Comparison of ENCODE assay signal across 9 cellular contexts in the genomic region with DNA sequence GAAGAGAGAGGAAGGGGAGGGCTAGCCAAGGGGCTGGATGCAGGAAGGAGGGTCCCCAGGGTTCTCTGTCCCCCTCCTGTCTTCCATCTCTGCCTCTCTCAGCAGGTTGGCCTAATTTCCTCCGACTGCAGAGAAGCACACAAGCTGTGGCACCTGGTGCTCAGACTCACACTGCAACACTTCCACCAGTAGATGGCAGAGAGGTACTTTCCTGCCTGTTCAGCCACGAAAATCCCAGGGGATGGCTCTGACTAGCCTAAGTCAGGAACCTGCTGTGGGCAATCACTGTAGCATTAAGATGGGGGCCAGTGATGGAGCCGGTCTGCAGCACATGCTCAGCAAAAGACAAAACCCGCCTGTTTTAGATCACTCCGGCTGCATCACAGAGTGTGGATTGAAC. TPM values are rescaled to one million over a fixed set of nuclear protein-coding genes. Genes with fewer than 3 reads are reported as not detected.
DNase-seq lines count a peak whose midpoint lies in the region; ATAC-seq, FAIRE-seq and TF ChIP-seq lines count a peak whose summit lies in the region.
"Not testable (repeated sequence)": the region's sequence is repeated elsewhere in the genome, so short reads cannot be mapped to it uniquely, and the experiment has no call there.
"Had no signal": no experiment of that assay in that cellular context is flagged by ENCODE, and none has a peak within 500 bp of the region (broad histone marks: within the 10 kb centered on the region; RNA-seq: fewer than 3 reads in every experiment).

No MANE protein-coding gene starts in this region.

- intact Hi-C loops in IMR-90 (cut with micrococcal nuclease); endothelial cell of umbilical vein (cut with micrococcal nuclease); right lobe of liver (cut with DNase I): not testable (repeated sequence)

- TF ChIP-seq POLR2A in IMR-90 (IDR thresholded peaks at IDR 0.05; ENCODE audit: low read depth, low read length); endothelial cell of umbilical vein (IDR thresholded peaks at IDR 0.05; ENCODE audit: low read depth, low read length); right lobe of liver (IDR thresholded peaks at IDR 0.05): not testable (repeated sequence)

- FAIRE-seq in GM18507 (lab: Jason Lieb, UNC): peak; percentile 21
- FAIRE-seq in endothelial cell of umbilical vein (lab: Jason Lieb, UNC): peak; percentile 46
- FAIRE-seq in keratinocyte (lab: Jason Lieb, UNC): peak; percentile 80

- not testable (repeated sequence) for H3K79me2 ChIP-seq in endothelial cell of umbilical vein (ENCODE audit: control insufficient read depth, insufficient read depth, low read length); keratinocyte (ENCODE audit: control insufficient read depth, insufficient read depth, low read length)

- in situ Hi-C loops in IMR-90 (cut with MboI; ENCODE audit: low sequenced_read_pairs): not testable (repeated sequence)

- H3K9me3 ChIP-seq in IMR-90 (ENCODE audit: control insufficient read depth, insufficient read depth, low read length); endothelial cell of umbilical vein (replicated peaks; ENCODE audit: control insufficient read depth, insufficient read depth, low read length); keratinocyte (ENCODE audit: control insufficient read depth, low read depth, low read length); right lobe of liver: not testable (repeated sequence)

- H2BK120ac ChIP-seq in IMR-90 (ENCODE audit: low read depth, low read length): not testable (repeated sequence)

- H3K18ac ChIP-seq in IMR-90 (ENCODE audit: low read depth, low read length): not testable (repeated sequence)

- not testable (repeated sequence) for H4K20me1 ChIP-seq in IMR-90 (ENCODE audit: insufficient read depth, low read length); endothelial cell of umbilical vein (replicated peaks; ENCODE audit: control insufficient read depth, extremely low read depth, insufficient read depth, low read length); keratinocyte (ENCODE audit: control insufficient read depth, extremely low read depth, insufficient read depth, low read length)

- H2BK15ac ChIP-seq in IMR-90 (ENCODE audit: low read depth, low read length): not testable (repeated sequence)

- H4K5ac ChIP-seq in IMR-90 (ENCODE audit: low read depth, low read length): not testable (repeated sequence)

- DNase-seq in GM18507 (ENCODE audit: extremely low spot score, insufficient read length, low read depth); IMR-90; WTC11 (ENCODE audit: low spot score); endothelial cell of umbilical vein (ENCODE audit: low read depth, low spot score); keratinocyte (ENCODE audit: low read depth, low spot score); right lobe of liver: not testable (repeated sequence)

- dilution Hi-C loops in IMR-90 (cut with HindIII; ENCODE audit: low sequenced_read_pairs, unreplicated experiment); endothelial cell of umbilical vein (cut with MboI; ENCODE audit: extremely low pct_ligation_motif_present, low sequenced_read_pairs); keratinocyte (cut with MboI; ENCODE audit: extremely low pct_ligation_motif_present, low sequenced_read_pairs): not testable (repeated sequence)

- H3K9me1 ChIP-seq in IMR-90 (ENCODE audit: insufficient read depth, low read length); endothelial cell of umbilical vein (replicated peaks; ENCODE audit: control insufficient read depth, extremely low read depth, insufficient read depth, low read length); keratinocyte (ENCODE audit: control insufficient read depth, extremely low read depth, insufficient read depth, low read length): not testable (repeated sequence)

- peak; percentile 81 for ATAC-seq in IMR-90 (ENCODE audit: low read depth)
- ATAC-seq in WTC11: peak; percentile 97
- peak; percentile 70 to 84 (median 76) for ATAC-seq in right lobe of liver

- CTCF ChIA-PET in IMR-90 (lab: Yijun Ruan, JAX); WTC11 (lab: Charles Lee); endothelial cell of umbilical vein (lab: Charles Lee): not testable (repeated sequence)

- WGBS in IMR-90 (ENCODE audit: extremely low coverage in 2 of 2, insufficient read length in 1 of 2), 2 experiments: no CpG with 5 or more reads among the region's 5 CpGs
- no CpG with 5 or more reads among the region's 5 CpGs for WGBS in right lobe of liver (ENCODE audit: insufficient coverage, low coverage, low lambda C conversion rate, missing lambda C conversion rate)

- TF ChIP-seq CTCF in IMR-90 (conservative IDR thresholded peaks at IDR 0.05; ENCODE audit: low read depth, low read length); WTC11 (IDR thresholded peaks at IDR 0.05); endothelial cell of umbilical vein (IDR thresholded peaks at IDR 0.05; ENCODE audit: extremely low read depth in 1 of 2, insufficient read depth in 1 of 2, low read depth in 1 of 2, low read length in 2 of 2); keratinocyte (optimal IDR thresholded peaks at IDR 0.05 in 1 of 3, IDR thresholded peaks at IDR 0.05 in 1 of 3, conservative IDR thresholded peaks at IDR 0.05 in 1 of 3; ENCODE audit: extremely low read depth in 1 of 3, insufficient read depth in 2 of 3, low read length in 3 of 3); right lobe of liver (IDR thresholded peaks at IDR 0.05): not testable (repeated sequence)

- H2AFZ ChIP-seq in IMR-90 (replicated peaks; ENCODE audit: low read length, poor library complexity); endothelial cell of umbilical vein (ENCODE audit: low read depth, low read length); keratinocyte (ENCODE audit: control insufficient read depth, low read length): not testable (repeated sequence)

- not testable (repeated sequence) for H3K9ac ChIP-seq in IMR-90 (ENCODE audit: low read depth, low read length); endothelial cell of umbilical vein (replicated peaks; ENCODE audit: extremely low read depth, insufficient read depth, low read length); keratinocyte (ENCODE audit: control insufficient read depth, extremely low read depth, insufficient read depth, low read length)

- H3K27me3 Mint-ChIP-seq in WTC11 (ENCODE audit: low read depth): not testable (repeated sequence)

- not testable (repeated sequence) for H4K8ac ChIP-seq in IMR-90 (ENCODE audit: low read depth in 2 of 2, low read length in 2 of 2)

- H3K56ac ChIP-seq in IMR-90 (ENCODE audit: extremely low read depth, insufficient read depth, low read length): not testable (repeated sequence)

- H3K14ac ChIP-seq in IMR-90 (replicated peaks; ENCODE audit: low read depth, low read length): not testable (repeated sequence)

- not testable (repeated sequence) for H3K36me3 ChIP-seq in IMR-90 (ENCODE audit: control insufficient read depth, insufficient read depth, low read length); endothelial cell of umbilical vein (ENCODE audit: control insufficient read depth in 2 of 2, extremely low read depth in 1 of 2, insufficient read depth in 2 of 2, low read length in 2 of 2); keratinocyte (ENCODE audit: control insufficient read depth in 2 of 2, extremely low read depth in 1 of 2, insufficient read depth in 2 of 2, low read length in 2 of 2); right lobe of liver

- not testable (repeated sequence) for H3K9me3 Mint-ChIP-seq in WTC11

- not testable (repeated sequence) for H2BK5ac ChIP-seq in IMR-90 (ENCODE audit: low read depth, low read length, poor library complexity, severe bottlenecking)

- POLR2A ChIA-PET in IMR-90 (lab: Charles Lee; ENCODE audit: unreplicated experiment); WTC11 (lab: Charles Lee); endothelial cell of umbilical vein (lab: Charles Lee): not testable (repeated sequence)

- H3K4me1 Mint-ChIP-seq in WTC11: not testable (repeated sequence)

- H2BK20ac ChIP-seq in IMR-90 (ENCODE audit: low read depth, low read length): not testable (repeated sequence)

- not testable (repeated sequence) for H3K36me3 Mint-ChIP-seq in WTC11

- H3K4me3 ChIP-seq in IMR-90 (ENCODE audit: insufficient read depth, low read depth, low read length); endothelial cell of umbilical vein (replicated peaks in 1 of 3; ENCODE audit: insufficient read depth in 1 of 3, low read depth in 1 of 3, low read length in 3 of 3); keratinocyte (ENCODE audit: control insufficient read depth in 2 of 3, extremely low read depth in 1 of 3, insufficient read depth in 2 of 3, low read depth in 1 of 3, low read length in 3 of 3); right lobe of liver: not testable (repeated sequence)

- not testable (repeated sequence) for H4K91ac ChIP-seq in IMR-90 (ENCODE audit: insufficient read depth, low read depth, low read length)

- H3K4ac ChIP-seq in IMR-90 (ENCODE audit: low read depth, low read length): not testable (repeated sequence)

- not testable (repeated sequence) for H3K27ac Mint-ChIP-seq in WTC11

- BruUV-seq in IMR-90 (replicated peaks; lab: Mats Ljungman, UMichigan); endothelial cell of umbilical vein (replicated peaks; lab: Mats Ljungman, UMichigan): not testable (repeated sequence)

- H3K27me3 ChIP-seq in IMR-90 (ENCODE audit: control insufficient read depth, insufficient read depth, low read length); endothelial cell of umbilical vein (ENCODE audit: control insufficient read depth in 2 of 2, insufficient read depth in 2 of 2, low read length in 2 of 2); keratinocyte (ENCODE audit: control insufficient read depth, extremely low read depth, insufficient read depth, low read length); right lobe of liver: not testable (repeated sequence)

- not testable (repeated sequence) for H2AK5ac ChIP-seq in IMR-90 (ENCODE audit: low read depth, low read length)

- not testable (repeated sequence) for TF ChIP-seq RAD21 in IMR-90 (IDR thresholded peaks at IDR 0.05; ENCODE audit: low read length)

- not testable (repeated sequence) for H2AK9ac ChIP-seq in IMR-90 (replicated peaks; ENCODE audit: low read depth, low read length, poor library complexity)

- H3K4me2 ChIP-seq in IMR-90 (ENCODE audit: low read depth, low read length); endothelial cell of umbilical vein (ENCODE audit: insufficient read depth, low read length); keratinocyte (ENCODE audit: control insufficient read depth, extremely low read depth, insufficient read depth, low read depth, low read length): not testable (repeated sequence)

- H3K4me1 ChIP-seq in IMR-90 (ENCODE audit: control insufficient read depth, insufficient read depth, low read length); endothelial cell of umbilical vein (ENCODE audit: control insufficient read depth, extremely low read depth, insufficient read depth, low read length); keratinocyte (ENCODE audit: control insufficient read depth, extremely low read depth, insufficient read depth, low read length); right lobe of liver: not testable (repeated sequence)

- H3K23ac ChIP-seq in IMR-90 (ENCODE audit: low read depth, low read length): not testable (repeated sequence)

- H3K27ac ChIP-seq in IMR-90 (ENCODE audit: insufficient read depth, low read length); endothelial cell of umbilical vein (ENCODE audit: insufficient read depth, low read depth, low read length); keratinocyte (ENCODE audit: control insufficient read depth, insufficient read depth, low read length); right lobe of liver: not testable (repeated sequence)

- H3K4me3 Mint-ChIP-seq in WTC11: not testable (repeated sequence)

- H3K79me1 ChIP-seq in IMR-90 (ENCODE audit: low read depth in 1 of 2, low read length in 2 of 2): not testable (repeated sequence)

RNA-seq across cellular contexts. Expression of gene SMIM34, which starts 5.9 kb away (rescaled TPM):
- total RNA-seq in IMR-90 (2012; rRNA removed) (not detected in 2 replicates), WTC11 (2021) (not detected in 3 replicates), endothelial cell of umbilical vein (not detected in 2 replicates), right lobe of liver (not detected)
- polyA plus RNA-seq in IMR-90 (2012; rRNA removed) (not detected in 2 replicates), endothelial cell of umbilical vein (not detected in 2 replicates), keratinocyte (not detected in 3 replicates)
- not detected in 2 replicates for polyA plus RNA-seq in IMR-90 (2012; cell fraction: cytosol; rRNA removed)
- 0.11 TPM in 1 of 2 replicates, not detected in the other for polyA plus RNA-seq in IMR-90 (2012; cell fraction: nucleus; rRNA removed; ENCODE audit: low replicate concordance)
- not detected in 2 replicates for polyA plus RNA-seq in endothelial cell of umbilical vein (2011; cell fraction: cytosol; rRNA removed)
- polyA plus RNA-seq in endothelial cell of umbilical vein (2011; cell fraction: nucleus; rRNA removed): not detected in 2 replicates
- not detected in 2 replicates for polyA plus RNA-seq in endothelial cell of umbilical vein (2012)
- polyA minus RNA-seq in endothelial cell of umbilical vein (not detected in 2 replicates), keratinocyte (not detected in 3 replicates)
- not detected for polyA minus RNA-seq in endothelial cell of umbilical vein (2011; cell fraction: cytosol; rRNA and poly(A)+ RNA removed)
- polyA minus RNA-seq in endothelial cell of umbilical vein (2011; cell fraction: nucleus; rRNA and poly(A)+ RNA removed): not detected in 2 replicates
- 0.56 TPM for polyA plus RNA-seq in keratinocyte (2011; ENCODE audit: low read depth)
- not detected in 2 replicates for polyA plus RNA-seq in keratinocyte (2011; cell fraction: cytosol; rRNA removed)
- polyA plus RNA-seq in keratinocyte (2011; cell fraction: nucleus; rRNA removed): not detected in 2 replicates
- polyA plus RNA-seq in keratinocyte (2012; ENCODE audit: low replicate concordance): 0.80 TPM in 1 of 2 replicates, not detected in the other
- not detected for polyA minus RNA-seq in keratinocyte (2011; cell fraction: cytosol; rRNA and poly(A)+ RNA removed)
- not detected in 2 replicates for polyA minus RNA-seq in keratinocyte (2011; cell fraction: nucleus; rRNA and poly(A)+ RNA removed)
- total RNA-seq: CD4-positive, alpha-beta memory T cell; H7 had no signal
- polyA plus RNA-seq: AG04450; CD4-positive, alpha-beta memory T cell had no signal

RNA-seq across cellular contexts. Expression of gene SMIM11, which starts 54.4 kb away (rescaled TPM):
- total RNA-seq in IMR-90 (2012; rRNA removed) (6.9 and 8.8 TPM in 2 replicates), WTC11 (2021) (1.4 to 17.3 TPM (median 2.8 TPM) in 3 replicates), endothelial cell of umbilical vein (1.5 and 2.9 TPM in 2 replicates), right lobe of liver (10 to 100 TPM in 2 of 6 experiments, 1 to 10 TPM in 3, under 1 TPM in 1; 0.51 to 12.3 (median 4.6) TPM)
- polyA plus RNA-seq in IMR-90 (2012; rRNA removed) (2.6 and 3.6 TPM in 2 replicates), endothelial cell of umbilical vein (1.4 and 2.9 TPM in 2 replicates), keratinocyte (2.7 to 13.1 TPM (median 7.0 TPM) in 3 replicates)
- 2.9 and 8.4 TPM in 2 replicates for polyA plus RNA-seq in IMR-90 (2012; cell fraction: cytosol; rRNA removed)
- polyA plus RNA-seq in IMR-90 (2012; cell fraction: nucleus; rRNA removed; ENCODE audit: low replicate concordance): 1.1 and 5.4 TPM in 2 replicates
- polyA plus RNA-seq in endothelial cell of umbilical vein (2011; cell fraction: cytosol; rRNA removed): 3.6 and 7.7 TPM in 2 replicates
- polyA plus RNA-seq in endothelial cell of umbilical vein (2011; cell fraction: nucleus; rRNA removed): 3.0 and 3.4 TPM in 2 replicates
- polyA plus RNA-seq in endothelial cell of umbilical vein (2012): 0.75 and 22.1 TPM in 2 replicates
- polyA minus RNA-seq in endothelial cell of umbilical vein (2.2 and 6.0 TPM in 2 replicates), keratinocyte (0.66 to 4.8 TPM (median 3.0 TPM) in 3 replicates)
- polyA minus RNA-seq in endothelial cell of umbilical vein (2011; cell fraction: cytosol; rRNA and poly(A)+ RNA removed): not detected
- 1.3 and 2.8 TPM in 2 replicates for polyA minus RNA-seq in endothelial cell of umbilical vein (2011; cell fraction: nucleus; rRNA and poly(A)+ RNA removed)
- polyA plus RNA-seq in keratinocyte (2011; ENCODE audit: low read depth): 0.64 TPM
- 2.7 and 6.9 TPM in 2 replicates for polyA plus RNA-seq in keratinocyte (2011; cell fraction: cytosol; rRNA removed)
- 5.4 and 9.1 TPM in 2 replicates for polyA plus RNA-seq in keratinocyte (2011; cell fraction: nucleus; rRNA removed)
- polyA plus RNA-seq in keratinocyte (2012; ENCODE audit: low replicate concordance): 1.4 and 5.7 TPM in 2 replicates
- polyA minus RNA-seq in keratinocyte (2011; cell fraction: cytosol; rRNA and poly(A)+ RNA removed): 3.3 TPM
- polyA minus RNA-seq in keratinocyte (2011; cell fraction: nucleus; rRNA and poly(A)+ RNA removed): 0.95 and 1.9 TPM in 2 replicates
